Comparison of ENCODE assay signal across 8 cellular contexts in genomic region chr19:53511933-53512374, GRCh38. TPM values are rescaled to one million over a fixed set of nuclear protein-coding genes. Genes with fewer than 3 reads are reported as not detected.
DNase-seq lines count a peak whose midpoint lies in the region; ATAC-seq and TF ChIP-seq lines count a peak whose summit lies in the region.

No MANE protein-coding gene starts in this region.

- H3K27ac Mint-ChIP-seq in activated CD8-positive, alpha-beta T cell treated with anti-CD3 and anti-CD28 coated beads for 36 hours: no peak overlapping the region

- no peaks in the 10 kb centered on the region for H3K4me1 ChIP-seq in thyroid gland

- POLR2A ChIA-PET in activated CD8-positive, alpha-beta T cell treated with anti-CD3 and anti-CD28 coated beads for 36 hours (lab: Charles Lee): no interaction called here

- peaks cover 4% of the 10 kb centered on the region for H3K27me3 Mint-ChIP-seq in activated CD8-positive, alpha-beta T cell treated with anti-CD3 and anti-CD28 coated beads for 36 hours

- H3K4me3 ChIP-seq in epithelial cell of proximal tubule (ENCODE audit: low read depth, low read length) (no peak overlapping the region), thyroid gland (replicated peaks in 1 of 3) (no peak overlapping the region)

- H3K27ac ChIP-seq in thyroid gland: no peak overlapping the region

- TF ChIP-seq POLR2A in thyroid gland (IDR thresholded peaks at IDR 0.05): no peak

- WGBS in thyroid gland, 2 donors: 28 to 36% methylated on average over 11 of the region's 11 CpGs

- ATAC-seq in activated CD8-positive, alpha-beta T cell treated with anti-CD3 and anti-CD28 coated beads for 36 hours: peak; percentile 88

- no peaks in the 10 kb centered on the region for H3K9me3 ChIP-seq in thyroid gland

- CTCF ChIA-PET in activated CD8-positive, alpha-beta T cell treated with anti-CD3 and anti-CD28 coated beads for 36 hours (lab: Charles Lee): interaction anchor here (0.7 kb wide), 1 partner anchor 87 kb away, joined by 4 read pairs; no protein-coding TSS in a partner anchor

- DNase-seq in G401 (ENCODE audit: low spot score) (peak; percentile 35), NCI-H146 treated with DMSO at 0.1 percent for 48 hours (lab: John Stamatoyannopoulos, UW; ENCODE audit: unreplicated experiment) (peak; percentile 27), epithelial cell of proximal tubule (ENCODE audit: low read depth) (no peak), myocyte (ENCODE audit: low read depth) (peak; percentile 63), thyroid gland (peak; percentile 70 to 71), NCI-H2107 treated with DMSO at 0.1 percent for 48 hours (lab: John Stamatoyannopoulos, UW; ENCODE audit: unreplicated experiment) (no peak), NCI-H2081 treated with DMSO at 0.1 percent for 48 hours (lab: John Stamatoyannopoulos, UW) (no peak)
- peak; percentile 73 for DNase-seq in activated CD8-positive, alpha-beta T cell treated with anti-CD3 and anti-CD28 coated beads for 36 hours

- no peaks in the 10 kb centered on the region for H3K36me3 ChIP-seq in thyroid gland

- H3K27me3 ChIP-seq in thyroid gland: no peaks in the 10 kb centered on the region

- no peak overlapping the region for H3K4me3 Mint-ChIP-seq in activated CD8-positive, alpha-beta T cell treated with anti-CD3 and anti-CD28 coated beads for 36 hours

- intact Hi-C loops in activated CD8-positive, alpha-beta T cell treated with anti-CD3 and anti-CD28 coated beads for 36 hours (cut with micrococcal nuclease): no loop called here
- intact Hi-C loops in thyroid gland (cut with DNase I): loop anchor here (10.0 kb wide), 1 partner anchor 77 kb away; the partner anchor contains the start of gene ZNF761

- no peaks in the 10 kb centered on the region for H3K9me3 Mint-ChIP-seq in activated CD8-positive, alpha-beta T cell treated with anti-CD3 and anti-CD28 coated beads for 36 hours

- in situ Hi-C loops in G401 (cut with HindIII; ENCODE audit: low sequenced_read_pairs): no loop called here

- H3K4me1 Mint-ChIP-seq in activated CD8-positive, alpha-beta T cell treated with anti-CD3 and anti-CD28 coated beads for 36 hours (ENCODE audit: low read depth): no peaks in the 10 kb centered on the region

- H3K36me3 Mint-ChIP-seq in activated CD8-positive, alpha-beta T cell treated with anti-CD3 and anti-CD28 coated beads for 36 hours (ENCODE audit: low read depth): no peaks in the 10 kb centered on the region

- peak; percentile 59 for TF ChIP-seq CTCF in activated CD8-positive, alpha-beta T cell treated with anti-CD3 and anti-CD28 coated beads for 36 hours (IDR thresholded peaks at IDR 0.05)
- TF ChIP-seq CTCF in epithelial cell of proximal tubule (conservative IDR thresholded peaks at IDR 0.05; ENCODE audit: low read depth, low read length) (peak; percentile 56), thyroid gland (IDR thresholded peaks at IDR 0.05) (peak; percentile 27 to 73 (median 62))

RNA-seq across cellular contexts. Expression of gene ZNF331, which starts 26.0 kb away (rescaled TPM):
- total RNA-seq in G401 (2014; rRNA removed; shearing (Covaris generic)): 4.2 and 10.6 TPM in 2 replicates
- 10 to 100 TPM; 34.8 to 36.4 TPM for total RNA-seq in activated CD8-positive, alpha-beta T cell treated with anti-CD3 and anti-CD28 coated beads for 36 hours
- total RNA-seq in epithelial cell of proximal tubule (5.3 and 6.1 TPM in 2 replicates), myocyte (18.8 and 21.1 TPM in 2 replicates), thyroid gland (10 to 100 TPM; 31.0 to 52.5 (median 38.2) TPM)
- 12.1 TPM for polyA plus RNA-seq in myocyte (2012)

RNA-seq across cellular contexts. Expression of gene ZNF813, which starts 44.4 kb away (rescaled TPM):
- 0.37 and 0.75 TPM in 2 replicates for total RNA-seq in G401 (2014; rRNA removed; shearing (Covaris generic))
- total RNA-seq in activated CD8-positive, alpha-beta T cell treated with anti-CD3 and anti-CD28 coated beads for 36 hours: 1 to 10 TPM; 6.0 to 7.8 TPM
- 2.6 and 4.6 TPM in 2 replicates for total RNA-seq in epithelial cell of proximal tubule
- total RNA-seq in myocyte: 3.3 and 4.6 TPM in 2 replicates
- polyA plus RNA-seq in myocyte (2012): 1.2 TPM
- total RNA-seq in thyroid gland: 1 to 10 TPM; 4.3 to 7.5 (median 5.4) TPM

Comparison
In these comparisons a context has a peak if more than half of its experiments do, and no peak if none do; other contexts are left out.
1. DNase-seq: peak in G401 (single experiment), NCI-H146 treated with DMSO at 0.1 percent for 48 hours (single experiment), activated CD8-positive, alpha-beta T cell treated with anti-CD3 and anti-CD28 coated beads for 36 hours (single experiment), myocyte (single experiment) and thyroid gland (2 of 2); none in epithelial cell of proximal tubule (single experiment), NCI-H2107 treated with DMSO at 0.1 percent for 48 hours (single experiment) and NCI-H2081 treated with DMSO at 0.1 percent for 48 hours (single experiment).
2. Peak in every context shown above with its lines, with median percentiles within 50 percentile points of each other: CTCF ChIP-seq.